Comparison of ENCODE assay signal across 32 cellular contexts in the genomic region with DNA sequence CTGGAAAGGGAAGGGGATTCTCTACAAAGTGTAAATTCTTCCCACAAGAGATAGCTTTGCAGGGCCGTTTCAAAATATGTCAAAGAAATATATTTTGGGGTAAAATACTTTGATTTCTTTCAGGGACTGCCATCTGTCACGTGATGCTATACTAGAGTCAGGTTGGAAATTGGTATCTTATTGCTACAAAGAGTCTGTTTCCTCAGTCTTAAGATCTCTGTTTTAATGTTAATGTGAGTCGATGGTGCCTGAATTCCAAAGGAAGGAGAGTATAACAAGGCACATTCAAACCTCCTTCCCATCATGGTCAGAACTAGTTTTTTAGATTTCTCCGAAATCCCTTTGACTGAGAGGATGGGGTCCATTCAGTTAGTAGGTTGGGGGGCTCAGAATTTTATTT.
"Had no signal": no experiment of that assay in that cellular context is flagged by ENCODE, and none has a peak within 500 bp of the region (broad histone marks: within the 10 kb centered on the region; RNA-seq: fewer than 3 reads in every experiment).

No MANE protein-coding gene starts in this region.

- H3K9me3 Mint-ChIP-seq: activated CD4-positive, alpha-beta memory T cell treated with anti-CD3 and anti-CD28 coated beads for 36 hours; activated CD4-positive, alpha-beta T cell treated with anti-CD3 and anti-CD28 coated beads, Interleukin-2, amount 10 ng/mL, durations not matched to agents 24 days and 14 days; activated naive CD4-positive, alpha-beta T cell treated with anti-CD3 and anti-CD28 coated beads, Interleukin-2, amount 10 ng/mL, durations not matched to agents 7 days and 5 days; activated naive CD4-positive, alpha-beta T cell treated with anti-CD3 and anti-CD28 coated beads, Interleukin-2, amount 50 U/mL, for 72 hours; activated naive CD8-positive, alpha-beta T cell treated with anti-CD3 and anti-CD28 coated beads, Interleukin-2, amount 10 ng/mL, durations not matched to agents 7 days and 5 days; activated T-cell treated with anti-CD3 and anti-CD28 coated beads, Interleukin-2, amount 50 U/mL, for 72 hours; central memory CD8-positive, alpha-beta T cell; dendritic cell treated with granulocyte-macrophage colony-stimulating factor and Interleukin-4, amounts not matched to agents 40 ng/mL and 50 ng/mL, for 4 days; T-cell; T-helper 1 cell treated with Interleukin-12 subunit alpha and Interleukin-12 subunit beta and Interleukin-4 antibody, amounts not matched to agents 30 μg/mL and 1 μg/mL, for 36 hours had no signal

- ATAC-seq: activated CD4-positive, alpha-beta T cell treated with anti-CD3 and anti-CD28 coated beads for 36 hours; activated CD8-positive, alpha-beta memory T cell treated with anti-CD3 and anti-CD28 coated beads, Interleukin-2, amount 10 ng/mL, durations not matched to agents 7 days and 5 days; activated CD8-positive, alpha-beta T cell treated with anti-CD3 and anti-CD28 coated beads, Interleukin-2, amount 10 ng/mL, durations not matched to agents 7 days and 5 days; activated naive CD4-positive, alpha-beta T cell treated with anti-CD3 and anti-CD28 coated beads, Interleukin-2, amount 50 U/mL, for 72 hours; activated T-cell treated with anti-CD3 and anti-CD28 coated beads, Interleukin-2, amount 50 U/mL, for 72 hours; esophagus mucosa; T-cell had no signal

- DNase-seq: activated CD4-positive, alpha-beta memory T cell treated with anti-CD3 and anti-CD28 coated beads for 36 hours; activated CD4-positive, alpha-beta T cell treated with anti-CD3 and anti-CD28 coated beads for 36 hours; activated CD4-positive, alpha-beta T cell treated with anti-CD3 and anti-CD28 coated beads, Interleukin-2, amount 10 ng/mL, durations not matched to agents 24 days and 14 days; activated CD4-positive, CD25-positive, alpha-beta regulatory T cell; activated CD4-positive, CD25-positive, alpha-beta regulatory T cell treated with anti-CD3 and anti-CD28 coated beads, Interleukin-2, amount 50 U/mL, for 72 hours; activated CD8-positive, alpha-beta memory T cell treated with anti-CD3 and anti-CD28 coated beads, Interleukin-2, amount 10 ng/mL, durations not matched to agents 7 days and 5 days; activated CD8-positive, alpha-beta memory T cell treated with anti-CD3 and anti-CD28 coated beads, Interleukin-2, amount 50 U/mL, for 4 hours; activated CD8-positive, alpha-beta T cell treated with anti-CD3 and anti-CD28 coated beads, Interleukin-2, amount 10 ng/mL, durations not matched to agents 7 days and 5 days; activated gamma-delta T cell; activated naive CD4-positive, alpha-beta T cell; activated naive CD4-positive, alpha-beta T cell treated with anti-CD3 and anti-CD28 coated beads, Interleukin-2, amount 10 ng/mL, durations not matched to agents 7 days and 5 days; activated naive CD8-positive, alpha-beta T cell treated with anti-CD3 and anti-CD28 coated beads, Interleukin-2, amount 10 ng/mL, durations not matched to agents 7 days and 5 days; activated T-cell treated with anti-CD3 and anti-CD28 coated beads, Interleukin-2, amount 50 U/mL, for 1 hour; activated T-cell treated with anti-CD3 and anti-CD28 coated beads, Interleukin-2, amount 50 U/mL, for 72 hours; brain microvascular endothelial cell; dorsolateral prefrontal cortex; effector memory CD4-positive, alpha-beta T cell; endodermal cell; foreskin fibroblast; head of caudate nucleus; T-cell; T-helper 9 cell; WERI-Rb-1 had no signal

- H3K4me3 ChIP-seq: coronary artery, dorsolateral prefrontal cortex had no signal

- H3K27ac Mint-ChIP-seq: activated CD4-positive, alpha-beta memory T cell treated with anti-CD3 and anti-CD28 coated beads for 36 hours; activated CD4-positive, alpha-beta T cell treated with anti-CD3 and anti-CD28 coated beads for 36 hours; activated CD4-positive, alpha-beta T cell treated with anti-CD3 and anti-CD28 coated beads, Interleukin-2, amount 10 ng/mL, durations not matched to agents 24 days and 14 days; activated CD8-positive, alpha-beta memory T cell treated with anti-CD3 and anti-CD28 coated beads, Interleukin-2, amount 10 ng/mL, durations not matched to agents 7 days and 5 days; activated CD8-positive, alpha-beta T cell treated with anti-CD3 and anti-CD28 coated beads, Interleukin-2, amount 10 ng/mL, durations not matched to agents 7 days and 5 days; activated naive CD4-positive, alpha-beta T cell treated with anti-CD3 and anti-CD28 coated beads, Interleukin-2, amount 10 ng/mL, durations not matched to agents 7 days and 5 days; activated naive CD4-positive, alpha-beta T cell treated with anti-CD3 and anti-CD28 coated beads, Interleukin-2, amount 50 U/mL, for 72 hours; activated naive CD8-positive, alpha-beta T cell treated with anti-CD3 and anti-CD28 coated beads, Interleukin-2, amount 10 ng/mL, durations not matched to agents 7 days and 5 days; activated T-cell treated with anti-CD3 and anti-CD28 coated beads, Interleukin-2, amount 50 U/mL, for 72 hours; dendritic cell treated with granulocyte-macrophage colony-stimulating factor and Interleukin-4, amounts not matched to agents 40 ng/mL and 50 ng/mL, for 4 days; endodermal cell; T-cell; T-helper 1 cell treated with Interleukin-12 subunit alpha and Interleukin-12 subunit beta and Interleukin-4 antibody, amounts not matched to agents 30 μg/mL and 1 μg/mL, for 36 hours had no signal

- H3K36me3 ChIP-seq: brain microvascular endothelial cell, WERI-Rb-1 had no signal

- FAIRE-seq: astrocyte, bronchial epithelial cell, frontal cortex had no signal

- H3K27me3 ChIP-seq: brain microvascular endothelial cell, dorsolateral prefrontal cortex had no signal

- H3K27me3 Mint-ChIP-seq: activated CD4-positive, alpha-beta memory T cell treated with anti-CD3 and anti-CD28 coated beads for 36 hours; activated CD4-positive, alpha-beta T cell treated with anti-CD3 and anti-CD28 coated beads for 36 hours; activated CD4-positive, alpha-beta T cell treated with anti-CD3 and anti-CD28 coated beads, Interleukin-2, amount 10 ng/mL, durations not matched to agents 24 days and 14 days; activated naive CD8-positive, alpha-beta T cell treated with anti-CD3 and anti-CD28 coated beads, Interleukin-2, amount 10 ng/mL, durations not matched to agents 7 days and 5 days; central memory CD8-positive, alpha-beta T cell; T-cell had no signal

- H3K27ac ChIP-seq: brain microvascular endothelial cell, coronary artery, dorsolateral prefrontal cortex, WERI-Rb-1 had no signal

- H3K4me1 Mint-ChIP-seq: activated CD4-positive, alpha-beta T cell treated with anti-CD3 and anti-CD28 coated beads for 36 hours; activated CD4-positive, alpha-beta T cell treated with anti-CD3 and anti-CD28 coated beads, Interleukin-2, amount 10 ng/mL, durations not matched to agents 24 days and 14 days; activated CD8-positive, alpha-beta memory T cell treated with anti-CD3 and anti-CD28 coated beads, Interleukin-2, amount 10 ng/mL, durations not matched to agents 7 days and 5 days; activated naive CD4-positive, alpha-beta T cell treated with anti-CD3 and anti-CD28 coated beads, Interleukin-2, amount 10 ng/mL, durations not matched to agents 7 days and 5 days; activated naive CD8-positive, alpha-beta T cell treated with anti-CD3 and anti-CD28 coated beads, Interleukin-2, amount 10 ng/mL, durations not matched to agents 7 days and 5 days; central memory CD8-positive, alpha-beta T cell; T-cell had no signal

- H3K4me3 Mint-ChIP-seq: activated CD4-positive, alpha-beta memory T cell treated with anti-CD3 and anti-CD28 coated beads for 36 hours; activated CD4-positive, alpha-beta T cell treated with anti-CD3 and anti-CD28 coated beads for 36 hours; activated CD4-positive, alpha-beta T cell treated with anti-CD3 and anti-CD28 coated beads, Interleukin-2, amount 10 ng/mL, durations not matched to agents 24 days and 14 days; activated CD8-positive, alpha-beta memory T cell treated with anti-CD3 and anti-CD28 coated beads, Interleukin-2, amount 10 ng/mL, durations not matched to agents 7 days and 5 days; activated CD8-positive, alpha-beta T cell treated with anti-CD3 and anti-CD28 coated beads, Interleukin-2, amount 10 ng/mL, durations not matched to agents 7 days and 5 days; activated naive CD4-positive, alpha-beta T cell treated with anti-CD3 and anti-CD28 coated beads, Interleukin-2, amount 10 ng/mL, durations not matched to agents 7 days and 5 days; activated naive CD8-positive, alpha-beta T cell treated with anti-CD3 and anti-CD28 coated beads, Interleukin-2, amount 10 ng/mL, durations not matched to agents 7 days and 5 days; activated T-cell treated with anti-CD3 and anti-CD28 coated beads, Interleukin-2, amount 50 U/mL, for 72 hours; central memory CD8-positive, alpha-beta T cell; dendritic cell treated with granulocyte-macrophage colony-stimulating factor and Interleukin-4, amounts not matched to agents 40 ng/mL and 50 ng/mL, for 4 days; endodermal cell; T-cell; T-helper 1 cell treated with Interleukin-12 subunit alpha and Interleukin-12 subunit beta and Interleukin-4 antibody, amounts not matched to agents 30 μg/mL and 1 μg/mL, for 36 hours had no signal

- H3K36me3 Mint-ChIP-seq: activated CD4-positive, alpha-beta memory T cell treated with anti-CD3 and anti-CD28 coated beads for 36 hours; activated CD8-positive, alpha-beta memory T cell treated with anti-CD3 and anti-CD28 coated beads, Interleukin-2, amount 10 ng/mL, durations not matched to agents 7 days and 5 days; activated naive CD4-positive, alpha-beta T cell treated with anti-CD3 and anti-CD28 coated beads, Interleukin-2, amount 10 ng/mL, durations not matched to agents 7 days and 5 days; activated naive CD4-positive, alpha-beta T cell treated with anti-CD3 and anti-CD28 coated beads, Interleukin-2, amount 50 U/mL, for 72 hours; activated naive CD8-positive, alpha-beta T cell treated with anti-CD3 and anti-CD28 coated beads, Interleukin-2, amount 10 ng/mL, durations not matched to agents 7 days and 5 days; T-cell had no signal
